ENCODE assay signal across 8 cellular contexts in the genomic region with DNA sequence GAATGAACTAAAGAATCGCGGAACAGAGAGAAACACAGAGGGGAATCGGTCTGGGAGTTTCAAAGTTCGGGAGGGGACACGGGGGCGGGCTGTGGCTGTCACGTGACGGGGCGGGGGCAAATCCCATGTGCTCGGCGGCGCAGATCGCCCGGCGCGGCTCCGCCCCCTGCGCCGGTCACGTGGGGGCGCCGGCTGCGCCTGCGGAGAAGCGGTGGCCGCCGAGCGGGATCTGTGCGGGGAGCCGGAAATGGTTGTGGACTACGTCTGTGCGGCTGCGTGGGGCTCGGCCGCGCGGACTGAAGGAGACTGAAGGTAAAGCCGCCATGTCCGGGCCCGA. TPM values are rescaled to one million over a fixed set of nuclear protein-coding genes. Genes with fewer than 3 reads are reported as not detected.
A peak's percentile ranks its signal among the peaks of the same experiment; 100 is the strongest.
DNase-seq lines count a peak whose midpoint lies in the region; ATAC-seq and TF ChIP-seq lines count a peak whose summit lies in the region.

A gene with protein sequence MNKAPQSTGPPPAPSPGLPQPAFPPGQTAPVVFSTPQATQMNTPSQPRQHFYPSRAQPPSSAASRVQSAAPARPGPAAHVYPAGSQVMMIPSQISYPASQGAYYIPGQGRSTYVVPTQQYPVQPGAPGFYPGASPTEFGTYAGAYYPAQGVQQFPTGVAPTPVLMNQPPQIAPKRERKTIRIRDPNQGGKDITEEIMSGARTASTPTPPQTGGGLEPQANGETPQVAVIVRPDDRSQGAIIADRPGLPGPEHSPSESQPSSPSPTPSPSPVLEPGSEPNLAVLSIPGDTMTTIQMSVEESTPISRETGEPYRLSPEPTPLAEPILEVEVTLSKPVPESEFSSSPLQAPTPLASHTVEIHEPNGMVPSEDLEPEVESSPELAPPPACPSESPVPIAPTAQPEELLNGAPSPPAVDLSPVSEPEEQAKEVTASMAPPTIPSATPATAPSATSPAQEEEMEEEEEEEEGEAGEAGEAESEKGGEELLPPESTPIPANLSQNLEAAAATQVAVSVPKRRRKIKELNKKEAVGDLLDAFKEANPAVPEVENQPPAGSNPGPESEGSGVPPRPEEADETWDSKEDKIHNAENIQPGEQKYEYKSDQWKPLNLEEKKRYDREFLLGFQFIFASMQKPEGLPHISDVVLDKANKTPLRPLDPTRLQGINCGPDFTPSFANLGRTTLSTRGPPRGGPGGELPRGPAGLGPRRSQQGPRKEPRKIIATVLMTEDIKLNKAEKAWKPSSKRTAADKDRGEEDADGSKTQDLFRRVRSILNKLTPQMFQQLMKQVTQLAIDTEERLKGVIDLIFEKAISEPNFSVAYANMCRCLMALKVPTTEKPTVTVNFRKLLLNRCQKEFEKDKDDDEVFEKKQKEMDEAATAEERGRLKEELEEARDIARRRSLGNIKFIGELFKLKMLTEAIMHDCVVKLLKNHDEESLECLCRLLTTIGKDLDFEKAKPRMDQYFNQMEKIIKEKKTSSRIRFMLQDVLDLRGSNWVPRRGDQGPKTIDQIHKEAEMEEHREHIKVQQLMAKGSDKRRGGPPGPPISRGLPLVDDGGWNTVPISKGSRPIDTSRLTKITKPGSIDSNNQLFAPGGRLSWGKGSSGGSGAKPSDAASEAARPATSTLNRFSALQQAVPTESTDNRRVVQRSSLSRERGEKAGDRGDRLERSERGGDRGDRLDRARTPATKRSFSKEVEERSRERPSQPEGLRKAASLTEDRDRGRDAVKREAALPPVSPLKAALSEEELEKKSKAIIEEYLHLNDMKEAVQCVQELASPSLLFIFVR (N-terminal part only) (plus strand): TSS at position 244 of the 337 bp plus-strand sequence. CDS start 1,191 bp downstream, outside the sequence.

- H3K27ac ChIP-seq in PC-9 = peak within 1 kb of the TSS; percentile 84

- peaks cover 78% of the 10 kb centered on the region for H3F3A ChIP-seq in PC-9 (ENCODE audit: insufficient read depth, low read depth)

- peak; percentile 9 for TF ChIP-seq POLR2A in erythroblast (IDR thresholded peaks at IDR 0.05; ENCODE audit: low read length)

- H2AFZ ChIP-seq in PC-9 = peak within 1 kb of the TSS; percentile 80

- H3K79me2 ChIP-seq in PC-9 (ENCODE audit: low read depth) = peaks cover 46% of the 10 kb centered on the region

- H3K27me3 ChIP-seq in PC-9 (ENCODE audit: insufficient read depth, low read depth) = no peaks in the 10 kb centered on the region
- H3K27me3 ChIP-seq in mucosa of stomach (ENCODE audit: control insufficient read depth, insufficient read depth, low read length) = no peaks in the 10 kb centered on the region

- H4K20me1 ChIP-seq in PC-9 (ENCODE audit: insufficient read depth) = peaks cover 42% of the 10 kb centered on the region

- POLR2A ChIA-PET in PC-9 (lab: Charles Lee; ENCODE audit: unreplicated experiment) = no interaction called here

- H3K36me3 ChIP-seq in PC-9 (ENCODE audit: low read depth) (peaks cover 29% of the 10 kb centered on the region), mucosa of stomach (ENCODE audit: control insufficient read depth, insufficient read depth, low read length) (no peaks in the 10 kb centered on the region)

- peak within 1 kb of the TSS; percentile 87 for H3K4me3 ChIP-seq in Jurkat, Clone E6-1 (ENCODE audit: low read length)
- H3K4me3 ChIP-seq in PC-9 (peak within 1 kb of the TSS; percentile 63), mucosa of stomach (ENCODE audit: low read length) (peak within 1 kb of the TSS; percentile 88)

- DNase-seq in DMS114 treated with DMSO at 0.1 percent for 48 hours (lab: John Stamatoyannopoulos, UW; ENCODE audit: unreplicated experiment) (peak; percentile 83), PC-9 (peak; percentile 82 to 98), erythroblast (lab: John Stamatoyannopoulos, UW) (peak; percentile 96 to 98)
- DNase-seq in Jurkat, Clone E6-1 (ENCODE audit: low read depth, low spot score) = peak; percentile 85
- DNase-seq in activated T-cell treated with anti-CD3 and anti-CD28 coated beads, Interleukin-2, amount 50 U/mL, for 1 hour = peak; percentile 91
- DNase-seq in stimulated activated CD8-positive, alpha-beta memory T cell treated with anti-CD3 and anti-CD28 coated beads, Interleukin-7, amount 100 ng/mL, for 1 hour (ENCODE audit: low read depth in 2 of 2) = peak; percentile 83 to 87

- intact Hi-C loops in PC-9 (cut with micrococcal nuclease; ENCODE audit: unreplicated experiment) = loop anchor here (1.0 to 5.0 kb wide), 4 partner anchors 15 to 140 kb away; a partner anchor contains a TSS

- peak within 1 kb of the TSS; percentile 98 for H3K9ac ChIP-seq in mucosa of stomach (ENCODE audit: low read length)

- peaks cover 43% of the 10 kb centered on the region for H3K4me1 ChIP-seq in PC-9 (replicated peaks; ENCODE audit: insufficient read depth)
- H3K4me1 ChIP-seq in mucosa of stomach (ENCODE audit: control insufficient read depth, insufficient read depth, low read length) = peaks cover 16% of the 10 kb centered on the region

- CTCF ChIA-PET in PC-9 (lab: Charles Lee) = interaction anchor here (0.7 kb wide), 1 partner anchor 41 kb away, joined by 7 read pairs; no protein-coding TSS in a partner anchor

- peak within 1 kb of the TSS; percentile 81 for H3K4me2 ChIP-seq in PC-9

- H3K9me2 ChIP-seq in PC-9 (ENCODE audit: insufficient read depth) = no peaks in the 10 kb centered on the region

- BruUV-seq in PC-9 (replicated peaks; lab: Mats Ljungman, UMichigan) = no TSS peak

- peak; percentile 86 for ATAC-seq in GM21619 (IDR thresholded peaks at IDR 0.05; ENCODE audit: unreplicated experiment)

- no peak for TF ChIP-seq CTCF in PC-9 (conservative IDR thresholded peaks at IDR 0.05)

- H3K9me3 ChIP-seq in PC-9 (ENCODE audit: insufficient read depth, low read depth) = no peaks in the 10 kb centered on the region
- H3K9me3 ChIP-seq in mucosa of stomach (ENCODE audit: control insufficient read depth, low read length) = no peaks in the 10 kb centered on the region

RNA-seq across cellular contexts. Expression of the gene that starts here (rescaled TPM):
- polyA plus RNA-seq in Jurkat, Clone E6-1 (2012; ENCODE audit: insufficient read depth, insufficient read length) = 198 TPM
- 657 and 721 TPM in 2 replicates for total RNA-seq in PC-9 (2021)

Comparison
In these comparisons a context has a peak if more than half of its experiments do, and no peak if none do; other contexts are left out.
1. Peak in every context shown above with its lines: DNase-seq, ATAC-seq, H3K4me3 ChIP-seq and H3K27ac ChIP-seq.